Comparison of ENCODE assay signal across 10 cellular contexts in genomic region chr17:55743103-55743679, GRCh38. TPM values are rescaled to one million over a fixed set of nuclear protein-coding genes. Genes with fewer than 3 reads are reported as not detected.
A peak's percentile ranks its signal among the peaks of the same experiment; 100 is the strongest.
DNase-seq lines count a peak whose midpoint lies in the region; ATAC-seq and TF ChIP-seq lines count a peak whose summit lies in the region.
"Had no signal": no experiment of that assay in that cellular context is flagged by ENCODE, and none has a peak within 500 bp of the region (broad histone marks: within the 10 kb centered on the region; RNA-seq: fewer than 3 reads in every experiment).

No MANE protein-coding gene starts in this region.

- H3K4me3 ChIP-seq in LNCaP clone FGC (ENCODE audit: low read depth, low read length): no peak overlapping the region

- POLR2A ChIA-PET in HEK293T (lab: Yijun Ruan, JAX): interaction anchor here (1.0 kb wide), 2 partner anchors 8 to 21 kb away, joined by 3 to 5 read pairs; partner anchors contain the start of gene PCTP

- DNase-seq in Calu3 (peak; percentile 82), LNCaP clone FGC (ENCODE audit: low read depth) (peak; percentile 46), dermis blood vessel endothelial cell (peak; percentile 62), HEK293T (ENCODE audit: extremely low spot score) (no peak), HCEC 1CT (no peak), NCI-H2081 treated with DMSO at 0.1 percent for 48 hours (lab: John Stamatoyannopoulos, UW) (no peak), HuH-7 (ENCODE audit: low spot score) (no peak)
- DNase-seq: DND-41 had no signal

- intact Hi-C loops in Calu3 (cut with micrococcal nuclease; ENCODE audit: unreplicated experiment): no loop called here

- H3K4me3 Mint-ChIP-seq in Calu3 (ENCODE audit: low read depth, unreplicated experiment): no peak overlapping the region

- ATAC-seq in GM21447 (IDR thresholded peaks at IDR 0.05; ENCODE audit: unreplicated experiment): peak; percentile 36

- CTCF ChIA-PET in Calu3 (lab: Charles Lee) (interaction anchor here (0.8 to 1.7 kb wide), 7 partner anchors 8 to 141 kb away, joined by 3 to 6 read pairs (median 4); partner anchors contain the start of gene PCTP), HEK293T (lab: Yijun Ruan, JAX) (interaction anchor here (2.2 kb wide), 1 partner anchor 7 kb away, joined by 9 read pairs; the partner anchor contains the start of gene PCTP)

- H3K27ac Mint-ChIP-seq in Calu3 (ENCODE audit: unreplicated experiment): peak overlapping the region; percentile 83
- H3K27ac Mint-ChIP-seq: IgD-negative memory B cell had no signal

- no TSS peak for BruUV-seq in Calu3 (replicated peaks; lab: Mats Ljungman, UMichigan)

- no peaks in the 10 kb centered on the region for H3K27me3 Mint-ChIP-seq in Calu3 (ENCODE audit: unreplicated experiment)

- TF ChIP-seq CTCF in Calu3 (IDR thresholded peaks at IDR 0.05; ENCODE audit: unreplicated experiment): no peak
- TF ChIP-seq CTCF in LNCaP clone FGC (IDR thresholded peaks at IDR 0.05; ENCODE audit: control insufficient read depth, extremely low read depth, insufficient read depth): no peak

- H3K36me3 Mint-ChIP-seq in Calu3 (ENCODE audit: insufficient read depth, unreplicated experiment): peaks cover 5% of the 10 kb centered on the region
- H3K36me3 Mint-ChIP-seq: IgD-negative memory B cell had no signal

- no peaks in the 10 kb centered on the region for H3K9me3 Mint-ChIP-seq in Calu3 (ENCODE audit: low read depth, unreplicated experiment)
- H3K9me3 Mint-ChIP-seq: IgD-negative memory B cell had no signal

- H3K4me1 Mint-ChIP-seq in Calu3 (ENCODE audit: low read depth, unreplicated experiment): peaks cover 39% of the 10 kb centered on the region

TF ChIP-seq in HEK293T, 16 proteins besides CTCF, POLR2A, EP300 and RAD21:
- TF ChIP-seq NFRKB (IDR thresholded peaks at IDR 0.05): no peak
- no peak for TF ChIP-seq TARDBP (IDR thresholded peaks at IDR 0.05)
- no peak for TF ChIP-seq PKNOX1 (IDR thresholded peaks at IDR 0.05)
- no peak for TF ChIP-seq ELF4 (IDR thresholded peaks at IDR 0.05)
- TF ChIP-seq FOXA1 (IDR thresholded peaks at IDR 0.05): no peak

RNA-seq across cellular contexts. Expression of gene PCTP, which starts 7.7 kb away (rescaled TPM):
- total RNA-seq in Calu3 (2022) (19.6 and 20.1 TPM in 2 replicates), dermis blood vessel endothelial cell (40.2 and 44.1 TPM in 2 replicates)

RNA-seq across cellular contexts. Expression of gene TMEM100, which starts 20.5 kb away (rescaled TPM):
- total RNA-seq in Calu3 (2022) (not detected in 2 replicates), dermis blood vessel endothelial cell (7.3 and 8.0 TPM in 2 replicates)

Comparison
In these comparisons a context has a peak if more than half of its experiments do, and no peak if none do; other contexts are left out.
1. DNase-seq: peak in Calu3 (single experiment), LNCaP clone FGC (single experiment) and dermis blood vessel endothelial cell (single experiment); none in HEK293T (single experiment), HCEC 1CT (single experiment), NCI-H2081 treated with DMSO at 0.1 percent for 48 hours (single experiment) and HuH-7 (single experiment).